ENCODE assay signal across 17 cellular contexts in genomic region chr1:98898901-98899300, GRCh38.
"Had no signal": no experiment of that assay in that cellular context is flagged by ENCODE, and none has a peak within 500 bp of the region (broad histone marks: within the 10 kb centered on the region; RNA-seq: fewer than 3 reads in every experiment).

No MANE protein-coding gene starts in this region.

- H3K36me3 ChIP-seq: adrenal gland, neutrophil, prostate gland had no signal

- H3K27ac ChIP-seq: adrenal gland, epithelial cell of prostate, neutrophil, prostate gland had no signal

- H3K4me3 ChIP-seq: adrenal gland, prostate gland had no signal

- H3K27me3 ChIP-seq: adrenal gland, neutrophil had no signal

- H3K4me1 ChIP-seq: adrenal gland, prostate gland had no signal

- DNase-seq: activated B cell treated with CpG ODN at 0.5 μM for 24 hours; activated CD4-positive, alpha-beta T cell treated with anti-CD3 and anti-CD28 coated beads, Interleukin-2, amount 10 ng/mL, durations not matched to agents 7 days and 5 days; activated naive CD4-positive, alpha-beta T cell treated with anti-CD3 and anti-CD28 coated beads, Interleukin-2, amount 10 ng/mL, durations not matched to agents 7 days and 5 days; activated T-cell treated with anti-CD3 and anti-CD28 coated beads for 4 hours; adrenal gland; central memory CD4-positive, alpha-beta T cell; cortex of kidney; effector memory CD8-positive, alpha-beta T cell; naive B cell; stimulated activated CD4-positive, alpha-beta T cell treated with anti-CD3 and anti-CD28 coated beads, Interleukin-4, amount 100 ng/mL, for 1 hour; stimulated activated CD8-positive, alpha-beta memory T cell treated with anti-CD3 and anti-CD28 coated beads, Interleukin-4, amount 100 ng/mL, for 48 hours; stimulated activated naive CD8-positive, alpha-beta T cell treated with anti-CD3 and anti-CD28 coated beads, Interleukin-15, Interleukin-2, amounts not matched to agents 100 U/mL and 50 U/mL, for 24 hours had no signal

- ATAC-seq: activated T-helper 17 cell treated with anti-CD3 and anti-CD28 coated beads, Interleukin-2, amount 50 U/mL, for 72 hours; effector memory CD8-positive, alpha-beta T cell; sciatic nerve; stimulated activated naive CD8-positive, alpha-beta T cell treated with anti-CD3 and anti-CD28 coated beads, Interleukin-15, Interleukin-2, amounts not matched to agents 100 U/mL and 50 U/mL, for 24 hours had no signal

- H3K9me3 ChIP-seq: adrenal gland, neutrophil, prostate gland had no signal
